In the genomic region with DNA sequence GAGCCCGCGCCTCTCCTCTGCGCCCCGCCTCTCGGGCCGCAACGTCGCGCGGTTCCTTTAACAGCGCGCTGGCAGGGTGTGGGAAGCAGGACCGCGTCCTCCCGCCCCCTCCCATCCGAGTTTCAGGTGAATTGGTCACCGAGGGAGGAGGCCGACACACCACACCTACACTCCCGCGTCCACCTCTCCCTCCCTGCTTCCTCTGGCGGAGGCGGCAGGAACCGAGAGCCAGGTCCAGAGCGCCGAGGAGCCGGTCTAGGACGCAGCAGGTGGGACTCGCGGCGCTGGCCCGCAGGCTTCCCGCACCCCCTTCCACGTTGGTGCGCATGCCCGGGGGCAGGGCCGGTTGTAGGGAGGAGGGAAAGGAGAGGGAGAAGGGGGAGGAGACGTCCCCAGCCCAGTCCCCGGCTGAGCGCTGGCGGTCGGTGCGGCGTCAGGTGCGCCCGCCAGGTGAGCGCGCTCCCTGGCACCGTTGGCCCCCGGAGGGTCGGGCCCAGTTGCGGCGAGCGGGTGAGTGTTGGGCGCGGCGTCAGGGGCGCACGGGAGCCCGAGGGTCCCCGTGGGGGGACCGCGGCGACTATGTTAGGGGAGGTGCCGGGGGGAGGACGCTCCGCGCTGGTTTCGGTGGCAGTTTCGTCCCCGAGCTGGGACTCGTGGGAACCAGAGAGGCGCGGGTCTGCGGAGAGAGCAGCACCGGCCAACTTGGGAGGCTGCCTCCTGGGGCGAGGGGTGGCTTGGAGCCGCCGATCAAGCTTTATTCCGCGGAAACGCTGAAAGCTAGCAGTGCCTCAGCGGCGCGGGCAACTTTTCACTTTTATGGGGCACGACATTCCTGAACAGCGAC, we compare ENCODE assay signal across 8 cellular contexts. TPM values are rescaled to one million over a fixed set of nuclear protein-coding genes. Genes with fewer than 3 reads are reported as not detected.
DNase-seq lines count a peak whose midpoint lies in the region; ATAC-seq and TF ChIP-seq lines count a peak whose summit lies in the region.

Gene OCLN, plus strand, starts transcription at position 400 of the 844 bp plus-strand sequence. CDS start 11,455 bp downstream, outside the sequence.

- H3K4me1 ChIP-seq in iPS DF 6.9 (ENCODE audit: control insufficient read depth, insufficient read depth, low read length) = peaks cover 5% of the 10 kb centered on the region
- peaks cover 4 to 7% of the 10 kb centered on the region in 2 donors for H3K4me1 ChIP-seq in gastrocnemius medialis

- no peaks in the 10 kb centered on the region for H3K27me3 ChIP-seq in iPS DF 6.9 (ENCODE audit: control insufficient read depth, insufficient read depth, low read length)
- peaks cover 37 to 43% (median 42%) of the 10 kb centered on the region in 3 donors for H3K27me3 ChIP-seq in gastrocnemius medialis

- in situ Hi-C loops in GM13976 (cut with MboI; ENCODE audit: low sequenced_read_pairs, unreplicated experiment) = no loop called here
- in situ Hi-C loops in astrocyte of the cerebellum (cut with HindIII; ENCODE audit: low sequenced_read_pairs) = no loop called here
- in situ Hi-C loops in gastrocnemius medialis (cut with MboI; ENCODE audit: low sequenced_read_pairs in 4 of 4) = no loop called here

- peak; percentile 37 for DNase-seq in A172 (ENCODE audit: low spot score)
- DNase-seq in GM13976 (ENCODE audit: low spot score) = peak; percentile 87
- DNase-seq in NCI-H748 treated with DMSO at 0.1 percent for 48 hours (lab: John Stamatoyannopoulos, UW) = peak; percentile 71
- no peak for DNase-seq in astrocyte of the cerebellum (ENCODE audit: low read depth)
- no peak for DNase-seq in iPS DF 6.9 (ENCODE audit: low read depth, low spot score)
- no peak for DNase-seq in gastrocnemius medialis

- ATAC-seq in HG03342 (IDR thresholded peaks at IDR 0.05; ENCODE audit: unreplicated experiment) (peak; percentile 60), gastrocnemius medialis (no peak), GM19324 (IDR thresholded peaks at IDR 0.05; ENCODE audit: low FRiP score, unreplicated experiment) (no peak)

- H3K4me3 ChIP-seq in astrocyte of the cerebellum (ENCODE audit: low read depth, low read length) (peak within 1 kb of the TSS; percentile 60), iPS DF 6.9 (ENCODE audit: low read length) (peak within 1 kb of the TSS; percentile 76), gastrocnemius medialis (peak within 1 kb of the TSS; percentile 50 to 65 (median 56))

- H3K27ac ChIP-seq in iPS DF 6.9 (ENCODE audit: low read length) (no peak within 1 kb of the TSS), gastrocnemius medialis (no peak within 1 kb of the TSS)

- no CpG with 5 or more reads among the region's 86 CpGs for WGBS in iPS DF 6.9 (ENCODE audit: insufficient coverage, insufficient read length)

- TF ChIP-seq CTCF in GM13976 (IDR thresholded peaks at IDR 0.05; ENCODE audit: borderline replicate concordance, control extremely low read depth, extremely low read depth, insufficient read depth, missing control alignments) (no peak), astrocyte of the cerebellum (IDR thresholded peaks at IDR 0.05; ENCODE audit: low read depth, low read length, missing control alignments) (no peak), gastrocnemius medialis (IDR thresholded peaks at IDR 0.05 in 4 of 5, conservative IDR thresholded peaks at IDR 0.05 in 1 of 5) (no peak)

- TF ChIP-seq POLR2A in gastrocnemius medialis (IDR thresholded peaks at IDR 0.05) = no peak

- H3K9me3 ChIP-seq in iPS DF 6.9 (ENCODE audit: control insufficient read depth, insufficient read depth, low read length) (no peaks in the 10 kb centered on the region), gastrocnemius medialis (no peaks in the 10 kb centered on the region)

- no peaks in the 10 kb centered on the region for H3K36me3 ChIP-seq in iPS DF 6.9 (ENCODE audit: control insufficient read depth, insufficient read depth, low read length)
- no peaks in the 10 kb centered on the region for H3K36me3 ChIP-seq in gastrocnemius medialis

- intact Hi-C loops in gastrocnemius medialis (cut with DNase I; ENCODE audit: low total_unique reads) = no loop called here

RNA-seq across cellular contexts. Expression of gene OCLN, which starts in this region (rescaled TPM):
- total RNA-seq in A172 (2014; rRNA removed; shearing (Covaris generic)) = 3.2 and 6.5 TPM in 2 replicates
- under 1 TPM; 0.39 to 0.87 (median 0.62) TPM for total RNA-seq in gastrocnemius medialis

Comparison
In these comparisons a context has a peak if more than half of its experiments do, and no peak if none do; other contexts are left out.
1. DNase-seq: peak in A172 (single experiment), GM13976 (single experiment) and NCI-H748 treated with DMSO at 0.1 percent for 48 hours (single experiment); none in astrocyte of the cerebellum (single experiment), iPS DF 6.9 (single experiment) and gastrocnemius medialis (0 of 2).
2. Peak in every context shown above with its lines, with median percentiles within 50 percentile points of each other: H3K4me3 ChIP-seq.